13 cellular contexts compared by ENCODE assay signal in genomic region chr7:24825315-24825917, GRCh38.
DNase-seq lines count a peak whose midpoint lies in the region; ATAC-seq and TF ChIP-seq lines count a peak whose summit lies in the region.
"Had no signal": no experiment of that assay in that cellular context is flagged by ENCODE, and none has a peak within 500 bp of the region (broad histone marks: within the 10 kb centered on the region; RNA-seq: fewer than 3 reads in every experiment).

No MANE protein-coding gene starts in this region.

- no peak for ATAC-seq in right cardiac atrium
- no peak for ATAC-seq in heart right ventricle
- ATAC-seq in foreskin keratinocyte = no peak
- no peak for ATAC-seq in HG02981 (IDR thresholded peaks at IDR 0.05; ENCODE audit: unreplicated experiment)

- peak overlapping the region; percentile 39 for H3K27ac ChIP-seq in right cardiac atrium (ENCODE audit: low read length)
- H3K27ac ChIP-seq in heart right ventricle = peak overlapping the region in 2 of 10 donors; percentile 27 to 53
- H3K27ac ChIP-seq in foreskin keratinocyte = peak overlapping the region; percentile 96
- H3K27ac ChIP-seq: BLaER1 treated with 17β-estradiol and CSF1 and Interleukin-3, amounts not matched to agents 10 nM and 100 nM had no signal

- H3K4me1 Mint-ChIP-seq in type B pancreatic cell (ENCODE audit: unreplicated experiment) = peaks cover 37% of the 10 kb centered on the region
- H3K4me1 Mint-ChIP-seq in activated T-helper 1 cell treated with anti-CD3 and anti-CD28 coated beads, Interleukin-12 subunit alpha, Interleukin-12 subunit beta, Interleukin-2, Interleukin-4 antibody, amounts not matched to agents 30 ng/mL and 10 ng/mL and 1 ng/mL, durations not matched to agents 14 hours and 24 hours and 36 hours (ENCODE audit: low read depth) = peaks cover 85% of the 10 kb centered on the region

- peaks cover 0 to 15% (median 0%) of the 10 kb centered on the region in 9 donors for H3K36me3 ChIP-seq in heart right ventricle
- no peaks in the 10 kb centered on the region for H3K36me3 ChIP-seq in H7 (replicated peaks; ENCODE audit: control insufficient read depth, insufficient read depth, low read length)

- H3K4me1 ChIP-seq in right cardiac atrium (ENCODE audit: control insufficient read depth, insufficient read depth, low read length) (peaks cover 10% of the 10 kb centered on the region), heart right ventricle (peaks cover 7 to 63% (median 36%) of the 10 kb centered on the region in 9 donors), foreskin keratinocyte (peaks cover 52% of the 10 kb centered on the region)

- H3K36me3 Mint-ChIP-seq in type B pancreatic cell = peaks cover 8% of the 10 kb centered on the region
- peaks cover 66% of the 10 kb centered on the region for H3K36me3 Mint-ChIP-seq in activated T-helper 1 cell treated with anti-CD3 and anti-CD28 coated beads, Interleukin-12 subunit alpha, Interleukin-12 subunit beta, Interleukin-2, Interleukin-4 antibody, amounts not matched to agents 30 ng/mL and 10 ng/mL and 1 ng/mL, durations not matched to agents 14 hours and 24 hours and 36 hours (ENCODE audit: low read depth)

- H3K27ac Mint-ChIP-seq in type B pancreatic cell = peak overlapping the region; percentile 89
- H3K27ac Mint-ChIP-seq in activated T-helper 1 cell treated with anti-CD3 and anti-CD28 coated beads, Interleukin-12 subunit alpha, Interleukin-12 subunit beta, Interleukin-2, Interleukin-4 antibody, amounts not matched to agents 30 ng/mL and 10 ng/mL and 1 ng/mL, durations not matched to agents 14 hours and 24 hours and 36 hours = no peak overlapping the region

- H3K9me3 Mint-ChIP-seq in type B pancreatic cell = no peaks in the 10 kb centered on the region
- H3K9me3 Mint-ChIP-seq in activated T-helper 1 cell treated with anti-CD3 and anti-CD28 coated beads, Interleukin-12 subunit alpha, Interleukin-12 subunit beta, Interleukin-2, Interleukin-4 antibody, amounts not matched to agents 30 ng/mL and 10 ng/mL and 1 ng/mL, durations not matched to agents 14 hours and 24 hours and 36 hours = no peaks in the 10 kb centered on the region

- H3K4me3 Mint-ChIP-seq in type B pancreatic cell = peak overlapping the region; percentile 60
- no peak overlapping the region for H3K4me3 Mint-ChIP-seq in activated T-helper 1 cell treated with anti-CD3 and anti-CD28 coated beads, Interleukin-12 subunit alpha, Interleukin-12 subunit beta, Interleukin-2, Interleukin-4 antibody, amounts not matched to agents 30 ng/mL and 10 ng/mL and 1 ng/mL, durations not matched to agents 14 hours and 24 hours and 36 hours

- TF ChIP-seq CTCF in heart right ventricle (IDR thresholded peaks at IDR 0.05) = no peak
- TF ChIP-seq CTCF in foreskin keratinocyte (conservative IDR thresholded peaks at IDR 0.05) = no peak
- TF ChIP-seq CTCF in type B pancreatic cell (conservative IDR thresholded peaks at IDR 0.05) = no peak

- H3K9me3 ChIP-seq in right cardiac atrium (ENCODE audit: control insufficient read depth, low read length) (no peaks in the 10 kb centered on the region), heart right ventricle (no peaks in the 10 kb centered on the region)
- H3K9me3 ChIP-seq: BLaER1 treated with 17β-estradiol and CSF1 and Interleukin-3, amounts not matched to agents 10 nM and 100 nM had no signal

- no peaks in the 10 kb centered on the region for H3K27me3 Mint-ChIP-seq in type B pancreatic cell
- H3K27me3 Mint-ChIP-seq in activated T-helper 1 cell treated with anti-CD3 and anti-CD28 coated beads, Interleukin-12 subunit alpha, Interleukin-12 subunit beta, Interleukin-2, Interleukin-4 antibody, amounts not matched to agents 30 ng/mL and 10 ng/mL and 1 ng/mL, durations not matched to agents 14 hours and 24 hours and 36 hours (ENCODE audit: insufficient read depth) = peaks cover 2% of the 10 kb centered on the region

- 40% methylated on average over 1 of the region's 1 CpG for WGBS in right cardiac atrium
- WGBS in heart right ventricle, 2 donors = 62 to 67% methylated on average over 1 of the region's 1 CpG

- no peaks in the 10 kb centered on the region for H3K27me3 ChIP-seq in right cardiac atrium (ENCODE audit: control insufficient read depth, insufficient read depth)
- no peaks in the 10 kb centered on the region for H3K27me3 ChIP-seq in heart right ventricle
- no peaks in the 10 kb centered on the region for H3K27me3 ChIP-seq in foreskin keratinocyte
- H3K27me3 ChIP-seq in H7 (ENCODE audit: control insufficient read depth, insufficient read depth, low read length) = no peaks in the 10 kb centered on the region
- H3K27me3 ChIP-seq: BLaER1 treated with 17β-estradiol and CSF1 and Interleukin-3, amounts not matched to agents 10 nM and 100 nM; brain microvascular endothelial cell had no signal

- DNase-seq in right cardiac atrium = no peak
- DNase-seq in heart right ventricle = no peak
- peak; percentile 75 for DNase-seq in SW480 (ENCODE audit: low spot score)
- peak; percentile 59 to 76 for DNase-seq in foreskin keratinocyte
- DNase-seq in type B pancreatic cell (ENCODE audit: extremely low spot score, unreplicated experiment) = no peak
- DNase-seq in H7 = no peak
- no peak for DNase-seq in activated T-helper 1 cell treated with anti-CD3 and anti-CD28 coated beads, Interleukin-12 subunit alpha, Interleukin-12 subunit beta, Interleukin-2, Interleukin-4 antibody, amounts not matched to agents 30 ng/mL and 10 ng/mL and 1 ng/mL, durations not matched to agents 14 hours and 24 hours and 36 hours (ENCODE audit: low spot score)
- DNase-seq: NCI-H2171 treated with DMSO at 0.1 percent for 48 hours; Right ventricle myocardium superior; stimulated activated naive CD4-positive, alpha-beta T cell had no signal

- intact Hi-C loops in right cardiac atrium (cut with DNase I) (loop anchor here in 2 of 4 donors (10.0 kb wide), 2 partner anchors 89 to 149 kb away; no protein-coding TSS in a partner anchor), heart right ventricle (cut with DNase I) (loop anchor here in 2 of 10 donors (10.0 kb wide), 2 partner anchors 69 to 159 kb away; partner anchors contain the start of gene OSBPL3 (in 1 of the 2))
- intact Hi-C loops in activated T-helper 1 cell treated with anti-CD3 and anti-CD28 coated beads, Interleukin-12 subunit alpha, Interleukin-12 subunit beta, Interleukin-2, Interleukin-4 antibody, amounts not matched to agents 30 ng/mL and 10 ng/mL and 1 ng/mL, durations not matched to agents 14 hours and 24 hours and 36 hours (cut with micrococcal nuclease) = no loop called here

- H3K4me3 ChIP-seq in right cardiac atrium (ENCODE audit: low read length) = no peak overlapping the region
- H3K4me3 ChIP-seq in heart right ventricle = no peak overlapping the region
- H3K4me3 ChIP-seq in H7 (ENCODE audit: insufficient read depth, low read depth, low read length) = no peak overlapping the region
- H3K4me3 ChIP-seq: BLaER1 treated with 17β-estradiol and CSF1 and Interleukin-3, amounts not matched to agents 10 nM and 100 nM had no signal

Comparison
In these comparisons a context has a peak if more than half of its experiments do, and no peak if none do; other contexts are left out.
1. DNase-seq: peak in SW480 (single experiment) and foreskin keratinocyte (2 of 2); none in right cardiac atrium (0 of 3), heart right ventricle (0 of 2), type B pancreatic cell (single experiment), H7 (single experiment) and activated T-helper 1 cell treated with anti-CD3 and anti-CD28 coated beads, Interleukin-12 subunit alpha, Interleukin-12 subunit beta, Interleukin-2, Interleukin-4 antibody, amounts not matched to agents 30 ng/mL and 10 ng/mL and 1 ng/mL, durations not matched to agents 14 hours and 24 hours and 36 hours (single experiment).